Comparison of ENCODE assay signal across 7 cellular contexts in genomic region chr16:641326-642188, GRCh38. TPM values are rescaled to one million over a fixed set of nuclear protein-coding genes. Genes with fewer than 3 reads are reported as not detected.
DNase-seq lines count a peak whose midpoint lies in the region; ATAC-seq and TF ChIP-seq lines count a peak whose summit lies in the region.

Gene MCRIP2, plus strand, starts transcription at chr16:641828. Its CDS starts 164 bp downstream, at chr16:641992.

- peak within 1 kb of the TSS; percentile 87 for H3K4me3 ChIP-seq in colonic mucosa

- DNase-seq in GM13976 (ENCODE audit: low spot score) (peak; percentile 94), NCI-H345 (lab: John Stamatoyannopoulos, UW) (peak; percentile 75), colonic mucosa (peak; percentile 91), left kidney (ENCODE audit: low read depth, low spot score) (peak; percentile 87)
- DNase-seq in activated CD4-positive, alpha-beta T cell treated with anti-CD3 and anti-CD28 coated beads for 1 hour: peak; percentile 38
- peak; percentile 72 for DNase-seq in stimulated activated CD4-positive, alpha-beta T cell treated with anti-CD3 and anti-CD28 coated beads, Interleukin-1b, Interleukin-23, amount 100 ng/mL, for 48 hours

- TF ChIP-seq CTCF in GM13976 (IDR thresholded peaks at IDR 0.05; ENCODE audit: borderline replicate concordance, control extremely low read depth, extremely low read depth, insufficient read depth, missing control alignments) (no peak), colonic mucosa (IDR thresholded peaks at IDR 0.05) (no peak)

- ATAC-seq in HG02840 (IDR thresholded peaks at IDR 0.05; ENCODE audit: low FRiP score, unreplicated experiment): peak; percentile 46

- H3K9me3 ChIP-seq in colonic mucosa: no peaks in the 10 kb centered on the region

- H3K27ac ChIP-seq in colonic mucosa: peak within 1 kb of the TSS; percentile 86

- intact Hi-C loops in colonic mucosa (cut with DNase I): no loop called here

- H3K9ac ChIP-seq in colonic mucosa (ENCODE audit: low read depth in 2 of 2, low read length in 2 of 2): peak within 1 kb of the TSS; percentile 95 to 97

- no peaks in the 10 kb centered on the region for H3K27me3 ChIP-seq in colonic mucosa

- in situ Hi-C loops in GM13976 (cut with MboI; ENCODE audit: low sequenced_read_pairs, unreplicated experiment): no loop called here

- H3K4me1 ChIP-seq in colonic mucosa: peaks cover 15% of the 10 kb centered on the region

- no peaks in the 10 kb centered on the region for H3K36me3 ChIP-seq in colonic mucosa

RNA-seq across cellular contexts. Expression of gene MCRIP2, which starts in this region (rescaled TPM):
- 100 to 1,000 TPM; 132 to 158 TPM for total RNA-seq in colonic mucosa

Comparison
In these comparisons a context has a peak if more than half of its experiments do, and no peak if none do; other contexts are left out.
1. Peak in every context shown above with its lines: DNase-seq, ATAC-seq, H3K4me3 ChIP-seq and H3K27ac ChIP-seq.
2. DNase-seq: peak in every context shown above with its lines; median percentile 94 in GM13976; 91 in colonic mucosa; 87 in left kidney; 75 in NCI-H345; 72 in stimulated activated CD4-positive, alpha-beta T cell treated with anti-CD3 and anti-CD28 coated beads, Interleukin-1b, Interleukin-23, amount 100 ng/mL, for 48 hours; 38 in activated CD4-positive, alpha-beta T cell treated with anti-CD3 and anti-CD28 coated beads for 1 hour.